Comparison of ENCODE assay signal across 16 cellular contexts in genomic region chr13:35592457-35592856, GRCh38.
A peak's percentile ranks its signal among the peaks of the same experiment; 100 is the strongest.
DNase-seq lines count a peak whose midpoint lies in the region; ATAC-seq and TF ChIP-seq lines count a peak whose summit lies in the region.
"Had no signal": no experiment of that assay in that cellular context is flagged by ENCODE, and none has a peak within 500 bp of the region (broad histone marks: within the 10 kb centered on the region; RNA-seq: fewer than 3 reads in every experiment).

No MANE protein-coding gene starts in this region.

- H2BK120ac ChIP-seq in H9 (ENCODE audit: low read depth, low read length, poor library complexity, severe bottlenecking) = no peak overlapping the region

- H3K9me3 ChIP-seq in H9 (ENCODE audit: control insufficient read depth, low read depth, low read length) (no peaks in the 10 kb centered on the region), right cardiac atrium (ENCODE audit: control insufficient read depth, low read length) (no peaks in the 10 kb centered on the region)
- H3K9me3 ChIP-seq: Caco-2, HAP-1 had no signal

- no CpG with 5 or more reads among the region's 4 CpGs for WGBS in H9 (ENCODE audit: extremely low coverage, insufficient read length, low lambda C conversion rate)
- 83% methylated on average over 4 of the region's 4 CpGs for WGBS in right cardiac atrium

- no peak overlapping the region for H3K18ac ChIP-seq in H9 (ENCODE audit: insufficient read length, low read depth, low read length)

- H3K4me3 Mint-ChIP-seq in H9 = no peak overlapping the region
- H3K4me3 Mint-ChIP-seq: CD4-positive, alpha-beta T cell had no signal

- H3K23me2 ChIP-seq in H9 (ENCODE audit: insufficient read length, low read depth, low read length, poor library complexity, severe bottlenecking) = no peaks in the 10 kb centered on the region

- H3K4me1 Mint-ChIP-seq in H9 = peaks cover 16 to 17% of the 10 kb centered on the region in 2 experiments

- peak overlapping the region in 2 of 3 experiments; percentile 92 to 95; a peak in 5 of 7 replicates for H3K27ac Mint-ChIP-seq in H9
- H3K27ac Mint-ChIP-seq: CD4-positive, alpha-beta T cell had no signal

- H2AK5ac ChIP-seq in H9 (ENCODE audit: insufficient read length, low read length) = no peak overlapping the region

- no peaks in the 10 kb centered on the region for H3K27me3 Mint-ChIP-seq in H9 (ENCODE audit: low read depth)
- H3K27me3 Mint-ChIP-seq: CD4-positive, alpha-beta T cell had no signal

- no peak overlapping the region for H2BK15ac ChIP-seq in H9 (ENCODE audit: low read depth, low read length)

- no peak overlapping the region for H4K91ac ChIP-seq in H9 (ENCODE audit: insufficient read length, low read depth, low read length)

- DNase-seq in H9 = no peak
- DNase-seq in NCI-H524 treated with DMSO at 0.1 percent for 48 hours (lab: John Stamatoyannopoulos, UW) = peak; percentile 47
- DNase-seq in iPS-NIHi11 (ENCODE audit: low spot score) = peak; percentile 10
- DNase-seq in ACHN = no peak
- no peak for DNase-seq in right cardiac atrium
- DNase-seq in cerebellum (ENCODE audit: low spot score) = no peak
- DNase-seq: AML-193; Caco-2; CD4-positive, alpha-beta T cell; DMS153; DMS79; GF-D8; IMR-90 had no signal

- no peak overlapping the region for H3T11ph ChIP-seq in H9 (ENCODE audit: low read length)

- H4K8ac ChIP-seq in H9 (replicated peaks; ENCODE audit: insufficient read length, low read depth, low read length) = no peak overlapping the region

- no peak overlapping the region for H2BK12ac ChIP-seq in H9 (ENCODE audit: insufficient read length, low read depth, low read length)

- intact Hi-C loops in right cardiac atrium (cut with DNase I) = no loop called here

- H3K79me2 ChIP-seq in H9 (ENCODE audit: insufficient read depth, low read length) = no peaks in the 10 kb centered on the region

- H3K27ac ChIP-seq in H9 (ENCODE audit: insufficient read length, low read depth, low read length) = no peak overlapping the region
- no peak overlapping the region for H3K27ac ChIP-seq in right cardiac atrium (ENCODE audit: low read length)
- H3K27ac ChIP-seq: C4-2B had no signal

- H3K27me3 ChIP-seq in H9 (ENCODE audit: insufficient read depth, low read length) (no peaks in the 10 kb centered on the region), right cardiac atrium (ENCODE audit: control insufficient read depth, insufficient read depth) (no peaks in the 10 kb centered on the region)

- H3K36me3 Mint-ChIP-seq in H9 (ENCODE audit: insufficient read depth in 1 of 3, low read depth in 3 of 3) = no peaks in the 10 kb centered on the region

- no peak overlapping the region for H3K4me2 ChIP-seq in H9 (ENCODE audit: insufficient read depth, insufficient read length, low read length)

- no peaks in the 10 kb centered on the region for H3K9me3 Mint-ChIP-seq in H9
- H3K9me3 Mint-ChIP-seq: CD4-positive, alpha-beta T cell had no signal

- no peaks in the 10 kb centered on the region for H3K4me1 ChIP-seq in H9 (ENCODE audit: insufficient read depth, low read length)
- H3K4me1 ChIP-seq in right cardiac atrium (ENCODE audit: control insufficient read depth, insufficient read depth, low read length) = no peaks in the 10 kb centered on the region
- H3K4me1 ChIP-seq: Caco-2, HAP-1 had no signal

- H3K79me1 ChIP-seq in H9 (ENCODE audit: insufficient read depth, low read depth, low read length, poor library complexity, severe bottlenecking) = no peaks in the 10 kb centered on the region

- TF ChIP-seq CTCF in H9 (conservative IDR thresholded peaks at IDR 0.05) = no peak

- H2AFZ ChIP-seq in H9 (ENCODE audit: low read length) = no peak overlapping the region

- no peaks in the 10 kb centered on the region for H4K20me1 ChIP-seq in H9 (ENCODE audit: control insufficient read depth, insufficient read depth, insufficient read length)

- no peak overlapping the region for H2BK5ac ChIP-seq in H9 (ENCODE audit: insufficient read length, low read length)

- ATAC-seq in right cardiac atrium = no peak
- ATAC-seq: K562 had no signal

- no peak overlapping the region for H4K5ac ChIP-seq in H9 (ENCODE audit: insufficient read length, low read depth, low read length)

- no peak overlapping the region for H3K4ac ChIP-seq in H9 (ENCODE audit: low read depth, low read length)

- H3K4me3 ChIP-seq in right cardiac atrium (ENCODE audit: low read length) = no peak overlapping the region
- H3K4me3 ChIP-seq: HAP-1, K562 had no signal

- H3K9ac ChIP-seq in H9 (ENCODE audit: extremely low read depth, insufficient read length, low read length) = no peak overlapping the region

- H2BK20ac ChIP-seq in H9 (ENCODE audit: low read depth, low read length, poor library complexity, severe bottlenecking) = no peak overlapping the region

- no peak overlapping the region for H3K56ac ChIP-seq in H9 (ENCODE audit: insufficient read length, low read depth, low read length)

- H3K14ac ChIP-seq in H9 (ENCODE audit: insufficient read depth, low read length) = no peak overlapping the region

- in situ Hi-C loops in ACHN (cut with HindIII; ENCODE audit: low pct_ligation_motif_present, low pct_unique_long_range_greater_than_20kb, low sequenced_read_pairs) = no loop called here

- no peak overlapping the region for H3K23ac ChIP-seq in H9 (ENCODE audit: insufficient read length, low read depth, low read length)

Comparison
In these comparisons a context has a peak if more than half of its experiments do, and no peak if none do; other contexts are left out.
1. DNase-seq: peak in NCI-H524 treated with DMSO at 0.1 percent for 48 hours (single experiment) and iPS-NIHi11 (single experiment); none in H9 (single experiment), ACHN (single experiment), right cardiac atrium (0 of 3) and cerebellum (single experiment).